15 cellular contexts compared by ENCODE assay signal in the genomic region with DNA sequence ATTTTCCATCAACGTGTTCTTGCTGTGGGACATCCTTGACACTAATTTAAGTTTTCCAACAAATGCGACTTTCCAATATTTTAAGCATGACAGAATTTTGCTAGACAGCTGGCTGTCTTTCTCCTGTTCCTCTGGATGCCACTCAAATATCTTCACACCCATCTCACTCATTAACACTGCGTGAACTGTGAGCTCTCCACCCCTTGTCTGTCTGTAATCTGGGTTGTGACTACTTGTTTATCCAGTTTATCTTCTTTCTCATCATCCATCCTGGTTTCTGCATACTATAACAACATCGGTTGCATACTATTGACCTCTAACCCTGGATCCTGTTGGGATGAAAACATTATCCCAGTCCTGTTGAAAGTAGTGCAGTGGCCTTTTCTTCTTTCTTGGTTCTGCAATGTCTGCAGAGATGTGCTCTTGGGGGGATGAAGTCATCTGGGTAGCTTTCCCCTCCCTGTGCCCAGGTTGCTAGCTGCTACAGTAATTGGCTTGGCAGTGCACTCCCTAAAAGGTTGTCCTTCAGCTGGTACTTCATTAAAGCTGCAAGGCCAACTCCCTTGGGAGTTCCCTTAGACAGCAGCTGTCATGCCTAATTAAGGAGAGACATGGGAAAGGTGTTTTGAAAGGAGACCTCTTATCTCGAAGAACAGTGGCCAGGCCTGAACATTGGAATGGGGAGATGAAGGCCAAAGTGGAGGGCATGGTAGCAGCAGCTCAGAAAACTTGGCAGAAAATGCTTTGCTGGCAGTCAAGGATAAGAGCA. TPM values are rescaled to one million over a fixed set of nuclear protein-coding genes. Genes with fewer than 3 reads are reported as not detected.
DNase-seq lines count a peak whose midpoint lies in the region; TF ChIP-seq lines count a peak whose summit lies in the region.
"Had no signal": no experiment of that assay in that cellular context is flagged by ENCODE, and none has a peak within 500 bp of the region (broad histone marks: within the 10 kb centered on the region; RNA-seq: fewer than 3 reads in every experiment).

No MANE protein-coding gene starts in this region.

- H4K8ac ChIP-seq in trophoblast cell (ENCODE audit: low read depth, low read length), result no peak overlapping the region

- H3K4me3 ChIP-seq in trophoblast cell (ENCODE audit: low read depth, low read length) (no peak overlapping the region), foreskin fibroblast (ENCODE audit: low read depth in 1 of 2, low read length in 2 of 2) (no peak overlapping the region)
- H3K4me3 ChIP-seq: hepatocyte had no signal

- H3K9me3 ChIP-seq in trophoblast cell (ENCODE audit: insufficient read depth, low read depth, low read length), result no peaks in the 10 kb centered on the region

- no peak overlapping the region for H3K18ac ChIP-seq in trophoblast cell (ENCODE audit: low read length)

- H3K36me3 ChIP-seq in trophoblast cell (ENCODE audit: control insufficient read depth in 1 of 2, insufficient read depth in 2 of 2, low read length in 2 of 2), result no peaks in the 10 kb centered on the region

- H3K79me1 ChIP-seq in trophoblast cell (ENCODE audit: low read length), result peaks cover 5% of the 10 kb centered on the region

- H3K9ac ChIP-seq in trophoblast cell (ENCODE audit: low read length), result no peak overlapping the region

- H4K12ac ChIP-seq in trophoblast cell (ENCODE audit: low read depth, low read length), result no peak overlapping the region

- no peak overlapping the region for H2BK5ac ChIP-seq in trophoblast cell (ENCODE audit: low read depth, low read length, poor library complexity)

- WGBS in trophoblast cell (ENCODE audit: extremely low coverage, insufficient coverage, insufficient read length), result no CpG with 5 or more reads among the region's 5 CpGs

- H3K4me2 ChIP-seq in trophoblast cell (ENCODE audit: low read length), result no peak overlapping the region
- H3K4me2 ChIP-seq: hepatocyte had no signal

- H2AFZ ChIP-seq in trophoblast cell (ENCODE audit: insufficient read depth, low read length, poor library complexity), result no peak overlapping the region
- H2AFZ ChIP-seq: hepatocyte had no signal

- peaks cover 5 to 6% of the 10 kb centered on the region in 2 experiments for H3K4me1 ChIP-seq in trophoblast cell (ENCODE audit: control insufficient read depth in 1 of 2, insufficient read depth in 2 of 2, low read length in 2 of 2)

- peak; percentile 1 for DNase-seq in DMS53 (lab: John Stamatoyannopoulos, UW)
- no peak for DNase-seq in DMS53 treated with DMSO at 0.1 percent for 48 hours (lab: John Stamatoyannopoulos, UW; ENCODE audit: unreplicated experiment)
- peak; percentile 78 for DNase-seq in NCI-H2171 treated with DMSO at 0.1 percent for 48 hours (lab: John Stamatoyannopoulos, UW)
- no peak for DNase-seq in epithelial cell of prostate (ENCODE audit: low read depth, low spot score)
- DNase-seq in trophoblast cell, result peak; percentile 77 to 93
- DNase-seq in foreskin fibroblast, result no peak
- no peak for DNase-seq in NCI-H2196 (lab: John Stamatoyannopoulos, UW; ENCODE audit: unreplicated experiment)
- DNase-seq in SHP77 treated with DMSO at 0.1 percent for 48 hours (lab: John Stamatoyannopoulos, UW), result no peak
- DNase-seq: activated B cell treated with CpG ODN at 0.5 μM for 24 hours; activated naive CD4-positive, alpha-beta T cell treated with anti-CD3 and anti-CD28 coated beads, Interleukin-2, amount 50 U/mL, for 16 hours; CD4-positive, alpha-beta T cell; central memory CD4-positive, alpha-beta T cell; HCEC 1CT had no signal

- no peak for TF ChIP-seq CTCF in foreskin fibroblast (IDR thresholded peaks at IDR 0.05; ENCODE audit: low read depth, low read length)

- H3K23ac ChIP-seq in trophoblast cell (ENCODE audit: low read length), result no peak overlapping the region

- no peak overlapping the region for H3K4ac ChIP-seq in trophoblast cell (ENCODE audit: low read depth, low read length)

- no peak overlapping the region for H2BK120ac ChIP-seq in trophoblast cell (ENCODE audit: insufficient read depth, low read length, poor library complexity)

- peak overlapping the region; percentile 52 for H3K27ac ChIP-seq in epithelial cell of prostate
- H3K27ac ChIP-seq in trophoblast cell (ENCODE audit: low read depth, low read length), result no peak overlapping the region
- H3K27ac ChIP-seq: 22Rv1, hepatocyte had no signal

- no peak overlapping the region for H4K91ac ChIP-seq in trophoblast cell (ENCODE audit: low read depth, low read length)

- H2BK12ac ChIP-seq in trophoblast cell (ENCODE audit: low read length), result no peak overlapping the region

- no peak overlapping the region for H2AK5ac ChIP-seq in trophoblast cell (ENCODE audit: low read length)

- peaks cover 1% of the 10 kb centered on the region for H3K79me2 ChIP-seq in trophoblast cell (ENCODE audit: control insufficient read depth, insufficient read depth, low read length, poor library complexity)

- H3K14ac ChIP-seq in trophoblast cell (ENCODE audit: low read length), result no peak overlapping the region

- H3K27me3 ChIP-seq in trophoblast cell (ENCODE audit: insufficient read depth, low read length), result no peaks in the 10 kb centered on the region
- H3K27me3 ChIP-seq: hepatocyte had no signal

RNA-seq across cellular contexts. Expression of a gene that starts 24.7 kb away (rescaled TPM):
- 16.7 and 17.5 TPM in 2 replicates for polyA plus RNA-seq in trophoblast cell (2013)

RNA-seq across cellular contexts. Expression of a gene that starts 52.9 kb away (rescaled TPM):
- polyA plus RNA-seq in trophoblast cell (2013), result not detected in 2 replicates

Comparison
In these comparisons a context has a peak if more than half of its experiments do, and no peak if none do; other contexts are left out.
1. DNase-seq: peak in DMS53 (single experiment), NCI-H2171 treated with DMSO at 0.1 percent for 48 hours (single experiment) and trophoblast cell (2 of 2); none in DMS53 treated with DMSO at 0.1 percent for 48 hours (single experiment), epithelial cell of prostate (single experiment), foreskin fibroblast (0 of 2), NCI-H2196 (single experiment) and SHP77 treated with DMSO at 0.1 percent for 48 hours (single experiment).